ENCODE assay signal across 8 cellular contexts in the genomic region with DNA sequence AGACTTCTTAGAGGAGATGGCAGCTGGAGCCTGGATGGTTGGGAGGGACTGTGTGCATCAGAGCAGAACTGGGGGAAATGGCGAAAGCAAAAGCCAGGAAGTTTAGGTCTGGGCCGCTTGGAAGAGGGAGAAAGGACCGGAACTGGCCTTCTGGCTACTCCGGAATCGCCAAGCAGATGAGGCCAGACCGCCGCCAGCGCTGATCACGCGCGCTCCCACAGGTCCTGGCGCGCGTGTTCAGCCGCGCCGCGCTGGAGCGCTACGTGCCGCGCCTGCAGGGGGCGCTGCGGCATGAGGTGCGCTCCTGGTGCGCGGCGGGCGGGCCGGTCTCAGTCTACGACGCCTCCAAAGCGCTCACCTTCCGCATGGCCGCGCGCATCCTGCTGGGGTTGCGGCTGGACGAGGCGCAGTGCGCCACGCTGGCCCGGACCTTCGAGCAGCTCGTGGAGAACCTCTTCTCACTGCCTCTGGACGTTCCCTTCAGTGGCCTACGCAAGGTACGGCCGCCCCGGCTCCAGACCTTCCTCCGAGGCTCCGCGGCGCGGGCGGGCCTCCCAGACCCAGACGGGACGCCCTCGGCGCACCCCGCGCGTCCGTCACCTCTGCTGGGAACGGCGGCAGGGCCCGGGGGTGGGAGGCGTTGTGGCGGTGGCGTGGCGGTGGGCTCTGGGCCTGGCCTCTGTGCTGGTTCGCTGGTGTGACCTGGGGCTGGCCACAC. TPM values are rescaled to one million over a fixed set of nuclear protein-coding genes. Genes with fewer than 3 reads are reported as not detected.
A peak's percentile ranks its signal among the peaks of the same experiment; 100 is the strongest.
DNase-seq lines count a peak whose midpoint lies in the region; ATAC-seq, FAIRE-seq and TF ChIP-seq lines count a peak whose summit lies in the region.

No MANE protein-coding gene starts in this region.

- no peaks in the 10 kb centered on the region for H3F3A ChIP-seq in OCI-LY1 (ENCODE audit: insufficient read depth, low read length)

- no peak overlapping the region for H3K9ac ChIP-seq in OCI-LY1 (ENCODE audit: low read length)

- no peak overlapping the region for H3K27ac Mint-ChIP-seq in mesothelial cell of epicardium

- intact Hi-C loops in tibial artery (cut with DNase I; ENCODE audit: low total_unique reads), result loop anchor here (10.0 kb wide), 1 partner anchor 98 kb away; no protein-coding TSS in a partner anchor

- H3K27me3 ChIP-seq in OCI-LY1 (ENCODE audit: insufficient read depth, low read length), result no peaks in the 10 kb centered on the region
- H3K27me3 ChIP-seq in tibial artery, result peaks cover 0 to 82% of the 10 kb centered on the region in 2 donors

- peak overlapping the region; percentile 61 for H3K4me2 ChIP-seq in OCI-LY1 (ENCODE audit: low read length)

- peaks cover 80% of the 10 kb centered on the region for H3K27me3 Mint-ChIP-seq in mesothelial cell of epicardium (ENCODE audit: low read depth)

- peaks cover 18% of the 10 kb centered on the region for H3K36me3 Mint-ChIP-seq in mesothelial cell of epicardium

- H3K4me1 Mint-ChIP-seq in mesothelial cell of epicardium, result peaks cover 14% of the 10 kb centered on the region

- no peaks in the 10 kb centered on the region for H3K9me3 Mint-ChIP-seq in mesothelial cell of epicardium

- H3K79me2 ChIP-seq in OCI-LY1 (ENCODE audit: insufficient read depth, low read length), result no peaks in the 10 kb centered on the region

- H3K4me3 ChIP-seq in OCI-LY1 (ENCODE audit: low read depth, low read length, poor library complexity, severe bottlenecking) (peak overlapping the region; percentile 54), tibial artery (peak overlapping the region; percentile 22 to 33)

- ATAC-seq in HG02610 (IDR thresholded peaks at IDR 0.05; ENCODE audit: unreplicated experiment) (no peak), HG03469 (IDR thresholded peaks at IDR 0.05; ENCODE audit: unreplicated experiment) (no peak)

- peaks cover 7% of the 10 kb centered on the region for H3K4me1 ChIP-seq in OCI-LY1 (ENCODE audit: insufficient read depth, low read length, severe bottlenecking)
- H3K4me1 ChIP-seq in tibial artery, result peaks cover 0 to 44% (median 31%) of the 10 kb centered on the region in 4 donors

- H3K9me2 ChIP-seq in OCI-LY1 (ENCODE audit: low read depth, low read length), result no peaks in the 10 kb centered on the region

- FAIRE-seq in GM12891 (lab: Jason Lieb, UNC), result peak; percentile 72

- no peak overlapping the region for H2AFZ ChIP-seq in OCI-LY1 (ENCODE audit: low read length)

- DNase-seq in GM12891 (ENCODE audit: insufficient read length, low spot score) (peak; percentile 80), ecto neural progenitor cell (ENCODE audit: low spot score) (peak; percentile 77), mesothelial cell of epicardium (ENCODE audit: low spot score in 2 of 2, unreplicated experiment in 2 of 2) (no peak), tibial artery (no peak), cerebellar nuclear complex (lab: John Stamatoyannopoulos, UW) (no peak)

- no peaks in the 10 kb centered on the region for H3K36me3 ChIP-seq in OCI-LY1 (ENCODE audit: insufficient read depth, low read length)
- peaks cover 5 to 11% (median 5%) of the 10 kb centered on the region in 3 donors for H3K36me3 ChIP-seq in tibial artery

- H4K20me1 ChIP-seq in OCI-LY1 (ENCODE audit: insufficient read depth, low read length), result no peaks in the 10 kb centered on the region

- H3K27ac ChIP-seq in OCI-LY1 (ENCODE audit: low read depth, low read length, poor library complexity, severe bottlenecking) (no peak overlapping the region), tibial artery (no peak overlapping the region)

- no peak for TF ChIP-seq POLR2A in GM12891 (IDR thresholded peaks at IDR 0.05; ENCODE audit: low read depth, low read length)

- TF ChIP-seq CTCF in OCI-LY1 (IDR thresholded peaks at IDR 0.05; ENCODE audit: low read length) (peak; percentile 36), mesothelial cell of epicardium (IDR thresholded peaks at IDR 0.05; ENCODE audit: unreplicated experiment) (peak; percentile 70), tibial artery (IDR thresholded peaks at IDR 0.05) (peak; percentile 31 to 36)

- H3K4me3 Mint-ChIP-seq in mesothelial cell of epicardium, result peak overlapping the region; percentile 55

- H3K9me3 ChIP-seq in OCI-LY1 (ENCODE audit: low read length) (no peaks in the 10 kb centered on the region), tibial artery (no peaks in the 10 kb centered on the region)

TF ChIP-seq in GM12891, 5 proteins besides CTCF, POLR2A, EP300 and RAD21:
- TF ChIP-seq PAX5 (IDR thresholded peaks at IDR 0.05; ENCODE audit: insufficient read depth, low read length, severe bottlenecking) (peak; percentile 8), SPI1 (IDR thresholded peaks at IDR 0.05; ENCODE audit: low read depth, low read length) (no peak), POU2F2 (IDR thresholded peaks at IDR 0.05; ENCODE audit: low read depth, low read length) (no peak)
TF ChIP-seq in GM12891: peak in this region for 1.

RNA-seq across cellular contexts. Expression of a gene that starts 2.1 kb away (rescaled TPM):
- polyA plus RNA-seq in GM12891 (2012; ENCODE audit: low read depth, missing spikeins), result not detected
- 0.38 to 0.60 TPM (median 0.44 TPM) in 3 replicates for total RNA-seq in mesothelial cell of epicardium

RNA-seq across cellular contexts. Expression of a gene that starts 11.0 kb away (rescaled TPM):
- polyA plus RNA-seq in GM12891 (2012; ENCODE audit: low read depth, missing spikeins), result 0.08 TPM
- total RNA-seq in mesothelial cell of epicardium, result 70.6 to 76.5 TPM (median 76.0 TPM) in 3 replicates

Comparison
In these comparisons a context has a peak if more than half of its experiments do, and no peak if none do; other contexts are left out.
1. DNase-seq: peak in GM12891 (single experiment) and ecto neural progenitor cell (single experiment); none in mesothelial cell of epicardium (0 of 2), tibial artery (0 of 2) and cerebellar nuclear complex (0 of 2).
2. Peak in every context shown above with its lines, with median percentiles within 50 percentile points of each other: CTCF ChIP-seq.